Comparison of ENCODE assay signal across 19 cellular contexts in the genomic region with DNA sequence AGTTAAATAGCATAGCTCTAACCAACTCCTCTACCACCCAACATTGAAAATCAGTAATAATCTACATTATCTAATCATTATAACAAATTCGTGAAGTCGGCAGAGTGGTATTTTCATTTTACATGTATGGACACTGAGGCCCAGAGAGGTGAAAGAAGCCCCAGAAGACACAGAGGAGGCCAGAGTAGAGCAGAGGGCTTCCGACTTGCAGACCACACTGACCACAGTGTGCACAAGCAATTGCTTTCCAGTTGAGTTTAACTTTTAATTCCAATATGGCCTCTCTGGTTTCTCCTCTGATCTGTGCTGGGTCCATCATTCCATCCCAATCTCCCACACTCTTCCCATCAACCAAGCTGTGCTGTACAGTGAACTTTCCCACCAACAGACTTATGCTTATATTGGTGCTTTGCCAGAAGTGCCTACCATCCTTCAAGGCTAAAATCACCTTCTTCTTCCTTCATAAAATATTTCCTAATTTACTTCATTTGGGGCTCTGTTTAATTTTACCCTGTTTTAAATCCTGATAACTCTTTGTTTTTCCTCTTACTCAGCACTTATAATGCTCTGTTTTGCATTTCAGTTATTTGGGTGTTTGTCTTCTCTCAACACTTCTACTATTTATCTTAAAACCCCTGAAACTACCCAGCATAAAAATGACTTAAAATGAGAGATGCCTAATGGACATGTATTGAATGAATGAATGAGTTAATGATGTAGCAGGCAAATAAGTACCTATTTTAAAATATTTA.
"Had no signal": no experiment of that assay in that cellular context is flagged by ENCODE, and none has a peak within 500 bp of the region (broad histone marks: within the 10 kb centered on the region; RNA-seq: fewer than 3 reads in every experiment).

No MANE protein-coding gene starts in this region.

- H3K9me3 ChIP-seq: colonic mucosa, gastrocnemius medialis, heart left ventricle, mucosa of descending colon, vagina had no signal

- H3K79me2 ChIP-seq: parathyroid adenoma had no signal

- H3K4me3 ChIP-seq: colonic mucosa, gastrocnemius medialis, heart left ventricle, mucosa of descending colon, smooth muscle cell, vagina had no signal

- H2AFZ ChIP-seq: parathyroid adenoma had no signal

- DNase-seq: activated CD4-positive, CD25-positive, alpha-beta regulatory T cell treated with anti-CD3 and anti-CD28 coated beads, Interleukin-2, amount 50 U/mL, for 72 hours; activated gamma-delta T cell treated with Interleukin-2 at 50 U/mL for 16 hours; activated T-cell treated with anti-CD3 and anti-CD28 coated beads for 4 hours; amniotic stem cell; caudate nucleus; colonic mucosa; gastrocnemius medialis; heart left ventricle; mucosa of descending colon; naive B cell; stimulated activated CD4-positive, alpha-beta T cell treated with anti-CD3 and anti-CD28 coated beads, Interleukin-4, amount 100 ng/mL, for 1 hour; stimulated activated naive CD8-positive, alpha-beta T cell treated with anti-CD3 and anti-CD28 coated beads, Interleukin-15, amount 100 ng/mL, for 72 hours; T-helper 17 cell; trophoblast cell had no signal

- ATAC-seq: activated naive CD4-positive, alpha-beta T cell treated with anti-CD3 and anti-CD28 coated beads, Interleukin-2, amount 50 U/mL, for 72 hours; gastrocnemius medialis; heart left ventricle; mucosa of descending colon; sciatic nerve; stimulated activated naive CD8-positive, alpha-beta T cell treated with anti-CD3 and anti-CD28 coated beads, Interleukin-15, amount 100 ng/mL, for 72 hours; T-helper 17 cell had no signal

- H3K36me3 ChIP-seq: colonic mucosa, gastrocnemius medialis, heart left ventricle, vagina had no signal

- H3K27me3 ChIP-seq: colonic mucosa, gastrocnemius medialis, heart left ventricle, vagina had no signal

- H3K27ac ChIP-seq: colonic mucosa, gastrocnemius medialis, heart left ventricle, parathyroid adenoma, vagina had no signal

- H3K4me1 ChIP-seq: colonic mucosa, parathyroid adenoma had no signal

- H3K9ac ChIP-seq: parathyroid adenoma had no signal

- H3K4me2 ChIP-seq: smooth muscle cell had no signal
